ENCODE assay signal across 11 cellular contexts in genomic region chr14:99286761-99287160, GRCh38. TPM values are rescaled to one million over a fixed set of nuclear protein-coding genes. Genes with fewer than 3 reads are reported as not detected.
DNase-seq lines count a peak whose midpoint lies in the region; ATAC-seq lines count a peak whose summit lies in the region.
"Had no signal": no experiment of that assay in that cellular context is flagged by ENCODE, and none has a peak within 500 bp of the region (broad histone marks: within the 10 kb centered on the region; RNA-seq: fewer than 3 reads in every experiment).

No MANE protein-coding gene starts in this region.

- peaks cover 15% of the 10 kb centered on the region for H3K4me1 Mint-ChIP-seq in activated CD4-positive, alpha-beta T cell treated with anti-CD3 and anti-CD28 coated beads, Interleukin-2, amount 10 ng/mL, durations not matched to agents 7 days and 5 days
- H3K4me1 Mint-ChIP-seq in immature natural killer cell: peaks cover 75 to 80% of the 10 kb centered on the region in 2 donors

- H3K36me3 Mint-ChIP-seq in activated CD4-positive, alpha-beta T cell treated with anti-CD3 and anti-CD28 coated beads, Interleukin-2, amount 10 ng/mL, durations not matched to agents 7 days and 5 days (ENCODE audit: low read depth): peaks cover 1% of the 10 kb centered on the region
- H3K36me3 Mint-ChIP-seq in immature natural killer cell: peaks cover 10 to 25% (median 15%) of the 10 kb centered on the region in 3 donors

- ATAC-seq in GM21447 (IDR thresholded peaks at IDR 0.05; ENCODE audit: unreplicated experiment): peak; percentile 69
- ATAC-seq in HG03280 (IDR thresholded peaks at IDR 0.05; ENCODE audit: unreplicated experiment): peak; percentile 57
- no peak for ATAC-seq in activated CD4-positive, CD25-positive, alpha-beta regulatory T cell treated with anti-CD3 and anti-CD28 coated beads, Interleukin-2, amount 50 U/mL, for 24 hours

- peak overlapping the region; percentile 47 for H3K27ac Mint-ChIP-seq in activated CD4-positive, alpha-beta T cell treated with anti-CD3 and anti-CD28 coated beads, Interleukin-2, amount 10 ng/mL, durations not matched to agents 7 days and 5 days
- H3K27ac Mint-ChIP-seq in immature natural killer cell: peak overlapping the region; percentile 94 to 99 (median 96)

- H3K9me3 Mint-ChIP-seq in activated CD4-positive, alpha-beta T cell treated with anti-CD3 and anti-CD28 coated beads, Interleukin-2, amount 10 ng/mL, durations not matched to agents 7 days and 5 days: no peaks in the 10 kb centered on the region
- no peaks in the 10 kb centered on the region for H3K9me3 Mint-ChIP-seq in immature natural killer cell

- POLR2A ChIA-PET in activated CD4-positive, alpha-beta T cell treated with anti-CD3 and anti-CD28 coated beads, Interleukin-2, amount 10 ng/mL, durations not matched to agents 7 days and 5 days (lab: Charles Lee): interaction anchor here (0.6 kb wide), 1 partner anchor 1412 kb away, joined by 3 read pairs; no protein-coding TSS in a partner anchor

- no peaks in the 10 kb centered on the region for H3K27me3 Mint-ChIP-seq in activated CD4-positive, alpha-beta T cell treated with anti-CD3 and anti-CD28 coated beads, Interleukin-2, amount 10 ng/mL, durations not matched to agents 7 days and 5 days
- H3K27me3 Mint-ChIP-seq in immature natural killer cell (ENCODE audit: low read depth in 3 of 3): peaks cover 2 to 13% (median 7%) of the 10 kb centered on the region in 3 donors

- H3K4me3 Mint-ChIP-seq in activated CD4-positive, alpha-beta T cell treated with anti-CD3 and anti-CD28 coated beads, Interleukin-2, amount 10 ng/mL, durations not matched to agents 7 days and 5 days: peak overlapping the region; percentile 32
- H3K4me3 Mint-ChIP-seq in immature natural killer cell: peak overlapping the region; percentile 90 to 97 (median 95)

- no peak for DNase-seq in activated CD4-positive, alpha-beta T cell treated with anti-CD3 and anti-CD28 coated beads, Interleukin-2, amount 10 ng/mL, durations not matched to agents 7 days and 5 days
- no peak for DNase-seq in activated CD4-positive, alpha-beta T cell treated with anti-CD3 and anti-CD28 coated beads, Interleukin-2, amount 50 U/mL, for 4 hours
- peak; percentile 56 to 61 (median 56) for DNase-seq in immature natural killer cell
- DNase-seq in NK-92 (lab: John Stamatoyannopoulos, UW; ENCODE audit: unreplicated experiment): no peak
- no peak for DNase-seq in SKM-1 (lab: John Stamatoyannopoulos, UW; ENCODE audit: unreplicated experiment)
- DNase-seq: foreskin melanocyte, GDM1, NCI-H82 had no signal

- CTCF ChIA-PET in activated CD4-positive, alpha-beta T cell treated with anti-CD3 and anti-CD28 coated beads, Interleukin-2, amount 10 ng/mL, durations not matched to agents 7 days and 5 days (lab: Charles Lee): interaction anchor here (0.9 to 2.4 kb wide), 4 partner anchors 9 to 15 kb away, joined by 3 to 9 read pairs (median 4); partner anchors contain the start of gene BCL11B

RNA-seq across cellular contexts. Expression of gene BCL11B, which starts 14.8 kb away (rescaled TPM):
- total RNA-seq in activated CD4-positive, alpha-beta T cell treated with anti-CD3 and anti-CD28 coated beads, Interleukin-2, amount 10 ng/mL, durations not matched to agents 7 days and 5 days: 100 to 1,000 TPM; 115 to 116 TPM
- 1 to 10 TPM in 2 of 3 donors, under 1 TPM in 1; 0.75 to 3.1 (median 1.0) TPM for polyA plus RNA-seq in immature natural killer cell

Comparison
In these comparisons a context has a peak if more than half of its experiments do, and no peak if none do; other contexts are left out.
1. DNase-seq: peak in immature natural killer cell (3 of 3); none in activated CD4-positive, alpha-beta T cell treated with anti-CD3 and anti-CD28 coated beads, Interleukin-2, amount 10 ng/mL, durations not matched to agents 7 days and 5 days (single experiment), activated CD4-positive, alpha-beta T cell treated with anti-CD3 and anti-CD28 coated beads, Interleukin-2, amount 50 U/mL, for 4 hours (0 of 2), NK-92 (single experiment) and SKM-1 (single experiment).
2. ATAC-seq: peak in GM21447 (single experiment) and HG03280 (single experiment); none in activated CD4-positive, CD25-positive, alpha-beta regulatory T cell treated with anti-CD3 and anti-CD28 coated beads, Interleukin-2, amount 50 U/mL, for 24 hours (0 of 2).